Comparison of ENCODE assay signal across 21 cellular contexts in genomic region chr12:104814944-104815343, GRCh38.
A peak's percentile ranks its signal among the peaks of the same experiment; 100 is the strongest.
DNase-seq lines count a peak whose midpoint lies in the region; ATAC-seq, FAIRE-seq and TF ChIP-seq lines count a peak whose summit lies in the region.
"Had no signal": no experiment of that assay in that cellular context is flagged by ENCODE, and none has a peak within 500 bp of the region (broad histone marks: within the 10 kb centered on the region; RNA-seq: fewer than 3 reads in every experiment).

No MANE protein-coding gene starts in this region.

- CTCF ChIA-PET in A549 (lab: Yijun Ruan, JAX) (interaction anchor here (1.0 to 1.9 kb wide), 3 partner anchors 13 to 24 kb away, joined by 3 to 7 read pairs (median 3); no protein-coding TSS in a partner anchor), IMR-90 (lab: Yijun Ruan, JAX) (no interaction called here), H1 (lab: Charles Lee; ENCODE audit: partially characterized antibody) (interaction anchor here (1.1 to 2.1 kb wide), 4 partner anchors 13 to 433 kb away, joined by 3 to 12 read pairs (median 6); no protein-coding TSS in a partner anchor)

- H2BK12ac ChIP-seq in H1 (ENCODE audit: low read depth, low read length): no peak overlapping the region

- TF ChIP-seq POLR2A in A549 (IDR thresholded peaks at IDR 0.05; ENCODE audit: low read length) (no peak), IMR-90 (IDR thresholded peaks at IDR 0.05; ENCODE audit: low read depth, low read length) (no peak), H1 (IDR thresholded peaks at IDR 0.05; ENCODE audit: control extremely low read depth in 1 of 2, low read depth in 2 of 2, low read length in 2 of 2) (no peak)

- H3K4me2 ChIP-seq in A549 (no peak overlapping the region), IMR-90 (ENCODE audit: low read depth, low read length) (no peak overlapping the region), H1 (ENCODE audit: insufficient read depth in 1 of 2, low read depth in 2 of 2, low read length in 2 of 2) (no peak overlapping the region)
- H3K4me2 ChIP-seq: BLaER1 treated with 17β-estradiol and CSF1 and Interleukin-3, amounts not matched to agents 10 nM and 100 nM had no signal

- H3K9ac ChIP-seq in IMR-90 (ENCODE audit: low read depth, low read length): no peak overlapping the region
- no peak overlapping the region for H3K9ac ChIP-seq in H1 (replicated peaks in 1 of 4; ENCODE audit: extremely low read depth in 1 of 4, low read depth in 3 of 4, low read length in 3 of 4)
- H3K9ac ChIP-seq: BLaER1 treated with 17β-estradiol and CSF1 and Interleukin-3, amounts not matched to agents 10 nM and 100 nM had no signal

- H4K20me1 ChIP-seq in IMR-90 (ENCODE audit: insufficient read depth, low read length) (no peaks in the 10 kb centered on the region), H1 (replicated peaks in 1 of 2; ENCODE audit: control insufficient read depth in 1 of 2, insufficient read depth in 2 of 2, low read length in 2 of 2) (no peaks in the 10 kb centered on the region)
- H4K20me1 ChIP-seq: BLaER1 treated with 17β-estradiol and CSF1 and Interleukin-3, amounts not matched to agents 10 nM and 100 nM had no signal

- no peaks in the 10 kb centered on the region; the same call in 1 of the 2 replicates for H3K27me3 ChIP-seq in IMR-90 (ENCODE audit: control insufficient read depth, insufficient read depth, low read length)
- H3K27me3 ChIP-seq in H1 (replicated peaks in 1 of 4; ENCODE audit: control insufficient read depth in 3 of 4, extremely low read depth in 1 of 4, insufficient read depth in 3 of 4, low read length in 3 of 4): no peaks in the 10 kb centered on the region
- H3K27me3 ChIP-seq: BLaER1 treated with 17β-estradiol and CSF1 and Interleukin-3, amounts not matched to agents 10 nM and 100 nM had no signal

- H3K23ac ChIP-seq in IMR-90 (ENCODE audit: low read depth, low read length) (no peak overlapping the region), H1 (ENCODE audit: insufficient read length) (no peak overlapping the region)

- H2AFZ ChIP-seq in IMR-90 (replicated peaks; ENCODE audit: low read length, poor library complexity) (no peak overlapping the region), H1 (ENCODE audit: low read length) (no peak overlapping the region)

- no peak overlapping the region for H4K8ac ChIP-seq in IMR-90 (ENCODE audit: low read depth in 2 of 2, low read length in 2 of 2)
- H4K8ac ChIP-seq in H1 (ENCODE audit: extremely low read depth, insufficient read depth, low read length): no peak overlapping the region

- no peak for DNase-seq in A549 (ENCODE audit: low read depth in 1 of 2, low spot score in 1 of 2)
- no peak for DNase-seq in IMR-90
- no peak for DNase-seq in H1 (ENCODE audit: low read depth in 1 of 2, low spot score in 2 of 2)
- no peak for DNase-seq in GF-D8 (lab: John Stamatoyannopoulos, UW)
- DNase-seq in iPS-NIHi7 (ENCODE audit: extremely low spot score): no peak
- DNase-seq: 8988T; AML-193; Caco-2; Calu3; CD4-positive, alpha-beta T cell; CD8-positive, alpha-beta T cell; DMS79 treated with DMSO at 0.1 percent for 48 hours had no signal

- H4K5ac ChIP-seq in IMR-90 (ENCODE audit: low read depth, low read length) (no peak overlapping the region), H1 (ENCODE audit: insufficient read length, low read depth, low read length) (no peak overlapping the region)

- H3K23me2 ChIP-seq in H1 (ENCODE audit: low read depth, low read length): no peaks in the 10 kb centered on the region

- no peak overlapping the region for H3K18ac ChIP-seq in IMR-90 (ENCODE audit: low read depth, low read length)
- H3K18ac ChIP-seq in H1 (ENCODE audit: extremely low read depth, low read length): no peak overlapping the region

- peak; percentile 39 for FAIRE-seq in A549 (lab: Jason Lieb, UNC)
- FAIRE-seq in H1 (lab: Jason Lieb, UNC): no peak
- FAIRE-seq: A204.1, D721Med, G401.6, GM12878, GM12892, GM18507, GM19239 had no signal

- H3K56ac ChIP-seq in IMR-90 (ENCODE audit: extremely low read depth, insufficient read depth, low read length) (no peak overlapping the region), H1 (replicated peaks; ENCODE audit: insufficient read length, low read depth, low read length) (no peak overlapping the region)

- POLR2A ChIA-PET in A549 (lab: Yijun Ruan, JAX): no interaction called here
- POLR2A ChIA-PET in IMR-90 (lab: Charles Lee; ENCODE audit: unreplicated experiment): no interaction called here
- POLR2A ChIA-PET in H1 (lab: Charles Lee; ENCODE audit: partially characterized antibody): interaction anchor here (0.7 kb wide), 1 partner anchor 25 kb away, joined by 3 read pairs; no protein-coding TSS in a partner anchor

- ATAC-seq in A549 (no peak), IMR-90 (ENCODE audit: low read depth) (no peak)
- ATAC-seq: CD8-positive, alpha-beta T cell; GM12878 had no signal

- H2BK5ac ChIP-seq in IMR-90 (ENCODE audit: low read depth, low read length, poor library complexity, severe bottlenecking): no peak overlapping the region
- no peak overlapping the region for H2BK5ac ChIP-seq in H1 (ENCODE audit: low read depth, low read length)

- H3K4ac ChIP-seq in IMR-90 (ENCODE audit: low read depth, low read length) (no peak overlapping the region), H1 (replicated peaks; ENCODE audit: insufficient read length, low read depth, low read length) (no peak overlapping the region)

- no peak overlapping the region for H2BK20ac ChIP-seq in IMR-90 (ENCODE audit: low read depth, low read length)
- no peak overlapping the region for H2BK20ac ChIP-seq in H1 (ENCODE audit: low read length)

- H3K4me1 ChIP-seq in A549 (no peaks in the 10 kb centered on the region), IMR-90 (ENCODE audit: control insufficient read depth, insufficient read depth, low read length) (no peaks in the 10 kb centered on the region), H1 (replicated peaks in 1 of 4; ENCODE audit: control insufficient read depth in 3 of 4, insufficient read depth in 4 of 4, low read length in 3 of 4) (no peaks in the 10 kb centered on the region)
- H3K4me1 ChIP-seq: Caco-2 had no signal

- dilution Hi-C loops in IMR-90 (cut with HindIII; ENCODE audit: low sequenced_read_pairs, unreplicated experiment): no loop called here

- H3K79me1 ChIP-seq in IMR-90 (ENCODE audit: low read depth in 1 of 2, low read length in 2 of 2): no peaks in the 10 kb centered on the region
- no peaks in the 10 kb centered on the region for H3K79me1 ChIP-seq in H1 (ENCODE audit: low read depth, low read length)

- H2BK15ac ChIP-seq in IMR-90 (ENCODE audit: low read depth, low read length) (no peak overlapping the region), H1 (ENCODE audit: low read length) (no peak overlapping the region)

- no peak for TF ChIP-seq EP300 in A549 (IDR thresholded peaks at IDR 0.05)
- no peak for TF ChIP-seq EP300 in H1 (IDR thresholded peaks at IDR 0.05; ENCODE audit: borderline replicate concordance in 1 of 2, low read depth in 2 of 2, low read length in 2 of 2)

- BruUV-seq in IMR-90 (replicated peaks; lab: Mats Ljungman, UMichigan): no TSS peak

- H3K9me3 ChIP-seq in A549 (no peaks in the 10 kb centered on the region), IMR-90 (ENCODE audit: control insufficient read depth, insufficient read depth, low read length) (no peaks in the 10 kb centered on the region), H1 (ENCODE audit: insufficient read depth in 2 of 2, low read depth in 1 of 2, low read length in 1 of 2) (no peaks in the 10 kb centered on the region)
- H3K9me3 ChIP-seq: Caco-2 had no signal

- H2AK9ac ChIP-seq in IMR-90 (replicated peaks; ENCODE audit: low read depth, low read length, poor library complexity): no peak overlapping the region

- intact Hi-C loops in IMR-90 (cut with micrococcal nuclease): no loop called here

- 59% methylated on average over 3 of the region's 3 CpGs for WGBS in A549 (ENCODE audit: missing lambda C conversion rate)
- WGBS in IMR-90 (ENCODE audit: extremely low coverage in 2 of 2, insufficient read length in 1 of 2), 2 experiments: no CpG with 5 or more reads among the region's 3 CpGs
- WGBS in H1 (ENCODE audit: extremely low coverage in 1 of 2, insufficient coverage in 1 of 2, insufficient read length in 1 of 2, insufficient replicate concordance in 2 of 2, low coverage in 1 of 2, low lambda C conversion rate in 2 of 2, missing lambda C conversion rate in 1 of 2), 2 experiments: 92% methylated on average over 3 of the region's 3 CpGs; no CpG with 5 or more reads in 1 of the 2 experiments

- no peaks in the 10 kb centered on the region for H3K36me3 ChIP-seq in IMR-90 (ENCODE audit: control insufficient read depth, insufficient read depth, low read length)
- no peaks in the 10 kb centered on the region for H3K36me3 ChIP-seq in H1 (ENCODE audit: control insufficient read depth in 2 of 4, insufficient read depth in 4 of 4, low read length in 3 of 4)
- H3K36me3 ChIP-seq: BLaER1 treated with 17β-estradiol and CSF1 and Interleukin-3, amounts not matched to agents 10 nM and 100 nM had no signal

- H3K27ac ChIP-seq in A549: no peak overlapping the region
- H3K27ac ChIP-seq in IMR-90 (ENCODE audit: insufficient read depth, low read length): no peak overlapping the region
- H3K27ac ChIP-seq in H1 (ENCODE audit: low read depth, low read length): no peak overlapping the region
- H3K27ac ChIP-seq: BLaER1 treated with 17β-estradiol and CSF1 and Interleukin-3, amounts not matched to agents 10 nM and 100 nM; C4-2B had no signal

- H4K91ac ChIP-seq in IMR-90 (ENCODE audit: insufficient read depth, low read depth, low read length) (no peak overlapping the region), H1 (replicated peaks; ENCODE audit: insufficient read length, low read length) (no peak overlapping the region)

- no peak for TF ChIP-seq RAD21 in A549 (conservative IDR thresholded peaks at IDR 0.05 in 1 of 2, IDR thresholded peaks at IDR 0.05 in 1 of 2)
- no peak for TF ChIP-seq RAD21 in IMR-90 (IDR thresholded peaks at IDR 0.05; ENCODE audit: low read length)
- TF ChIP-seq RAD21 in H1 (IDR thresholded peaks at IDR 0.05 in 1 of 2, conservative IDR thresholded peaks at IDR 0.05 in 1 of 2; ENCODE audit: low read depth in 2 of 2, low read length in 2 of 2): no peak

- TF ChIP-seq CTCF in A549 (IDR thresholded peaks at IDR 0.05): no peak
- TF ChIP-seq CTCF in IMR-90 (conservative IDR thresholded peaks at IDR 0.05; ENCODE audit: low read depth, low read length): no peak
- TF ChIP-seq CTCF in H1 (IDR thresholded peaks at IDR 0.05; ENCODE audit: control extremely low read depth in 1 of 3, insufficient read depth in 1 of 3, low read depth in 1 of 3, low read length in 3 of 3): no peak

- H3K14ac ChIP-seq in IMR-90 (replicated peaks; ENCODE audit: low read depth, low read length) (no peak overlapping the region), H1 (ENCODE audit: insufficient read length) (no peak overlapping the region)

- no peaks in the 10 kb centered on the region for H3K79me2 ChIP-seq in H1 (ENCODE audit: control insufficient read depth in 1 of 2, insufficient read depth in 2 of 2, low read length in 2 of 2)

- no peaks in the 10 kb centered on the region for H3K9me1 ChIP-seq in IMR-90 (ENCODE audit: insufficient read depth, low read length)

- in situ Hi-C loops in IMR-90 (cut with MboI; ENCODE audit: low sequenced_read_pairs): no loop called here

- H3K4me3 ChIP-seq in A549 (no peak overlapping the region), IMR-90 (ENCODE audit: insufficient read depth, low read depth, low read length) (no peak overlapping the region), H1 (ENCODE audit: extremely low read depth in 1 of 4, insufficient read depth in 2 of 4, low read depth in 3 of 4, low read length in 4 of 4) (no peak overlapping the region)
- H3K4me3 ChIP-seq: BLaER1 treated with 17β-estradiol and CSF1 and Interleukin-3, amounts not matched to agents 10 nM and 100 nM; GM12878 had no signal

- H2AK5ac ChIP-seq in IMR-90 (ENCODE audit: low read depth, low read length) (no peak overlapping the region), H1 (ENCODE audit: low read depth, low read length) (no peak overlapping the region)

- H2BK120ac ChIP-seq in IMR-90 (ENCODE audit: low read depth, low read length) (no peak overlapping the region), H1 (replicated peaks; ENCODE audit: low read depth, low read length) (no peak overlapping the region)

Comparison
In these comparisons a context has a peak if more than half of its experiments do, and no peak if none do; other contexts are left out.
1. Of the 18 proteins assayed by ChIP-seq in both H1 and A549: peak only in H1: none; only in A549: none; in both: MAFK; in neither: 17.